Comparison of ENCODE assay signal across 18 cellular contexts in the genomic region with DNA sequence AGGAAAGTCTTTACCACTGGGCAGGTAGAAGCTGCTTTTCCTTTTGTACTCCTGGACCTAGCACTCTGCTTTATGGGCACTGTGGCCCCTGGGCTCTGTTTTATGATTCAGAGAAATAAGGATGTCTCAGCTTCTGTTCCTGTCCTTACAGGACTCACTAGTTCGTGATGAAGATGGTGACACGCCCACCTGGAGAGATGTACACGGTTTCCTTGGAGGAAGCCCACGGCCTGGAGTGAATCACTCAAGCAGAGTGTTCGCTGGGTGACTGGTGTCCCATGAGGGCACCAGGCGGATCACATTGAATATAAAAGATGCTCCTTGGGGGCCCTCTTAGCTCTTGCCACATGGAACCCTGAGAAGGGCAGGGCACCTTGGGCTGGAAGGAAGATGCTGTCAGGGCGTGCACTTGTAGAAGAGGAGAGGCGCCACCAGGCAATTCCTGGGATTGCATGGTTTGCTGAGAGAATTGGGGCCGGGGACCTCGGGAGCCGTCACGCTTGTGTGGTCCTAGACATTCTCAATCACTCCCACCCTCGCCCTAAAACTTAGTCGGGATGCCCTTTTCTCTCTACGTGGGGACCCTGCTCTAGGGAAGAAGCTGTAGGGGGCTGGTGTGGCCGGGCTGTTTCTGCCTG.
"Had no signal": no experiment of that assay in that cellular context is flagged by ENCODE, and none has a peak within 500 bp of the region (broad histone marks: within the 10 kb centered on the region; RNA-seq: fewer than 3 reads in every experiment).

No MANE protein-coding gene starts in this region.

- H3K4me1 ChIP-seq: body of pancreas, colonic mucosa, esophagus muscularis mucosa, left lung, upper lobe of left lung had no signal

- H3K4me3 ChIP-seq: body of pancreas, colonic mucosa, esophagus muscularis mucosa, hepatocyte, left lung, thoracic aorta, upper lobe of left lung had no signal

- H3K27me3 Mint-ChIP-seq: activated CD4-positive, alpha-beta memory T cell treated with anti-CD3 and anti-CD28 coated beads for 36 hours; stimulated activated naive B cell treated with anti-CD40 and anti-IgM and Interleukin-4, amounts not matched to agents 10 μg/mL and 1 μg/mL and 100 μg/mL, for 72 hours had no signal

- H2AFZ ChIP-seq: hepatocyte had no signal

- ATAC-seq: body of pancreas; left lung; stimulated activated naive B cell treated with anti-CD40 and anti-IgM and Interleukin-4, amounts not matched to agents 10 μg/mL and 1 μg/mL and 100 μg/mL, for 72 hours had no signal

- H3K79me2 ChIP-seq: hepatocyte had no signal

- H3K4me1 Mint-ChIP-seq: activated naive CD8-positive, alpha-beta T cell treated with anti-CD3 and anti-CD28 coated beads for 36 hours; central memory CD8-positive, alpha-beta T cell; stimulated activated naive B cell treated with anti-CD40 and anti-IgM and Interleukin-4, amounts not matched to agents 10 μg/mL and 1 μg/mL and 100 μg/mL, for 72 hours had no signal

- DNase-seq: activated CD4-positive, alpha-beta memory T cell treated with anti-CD3 and anti-CD28 coated beads for 36 hours; activated CD4-positive, alpha-beta T cell treated with anti-CD3 and anti-CD28 coated beads for 4 hours; activated naive CD4-positive, alpha-beta T cell; activated naive CD8-positive, alpha-beta T cell treated with anti-CD3 and anti-CD28 coated beads for 36 hours; activated T-cell treated with anti-CD3 and anti-CD28 coated beads for 4 hours; amygdala; body of pancreas; colonic mucosa; kidney; left lung; nephron progenitor cell; stimulated activated naive B cell treated with anti-CD40 and anti-IgM and Interleukin-4, amounts not matched to agents 10 μg/mL and 1 μg/mL and 100 μg/mL, for 72 hours had no signal

- H3K36me3 ChIP-seq: colonic mucosa, esophagus muscularis mucosa, left lung, thoracic aorta, upper lobe of left lung had no signal

- H3K9me3 Mint-ChIP-seq: activated CD4-positive, alpha-beta memory T cell treated with anti-CD3 and anti-CD28 coated beads for 36 hours; activated naive CD8-positive, alpha-beta T cell treated with anti-CD3 and anti-CD28 coated beads for 36 hours; central memory CD8-positive, alpha-beta T cell; nephron progenitor cell; stimulated activated naive B cell treated with anti-CD40 and anti-IgM and Interleukin-4, amounts not matched to agents 10 μg/mL and 1 μg/mL and 100 μg/mL, for 72 hours had no signal

- H3K27ac ChIP-seq: body of pancreas, colonic mucosa, esophagus muscularis mucosa, hepatocyte, left lung, thoracic aorta, upper lobe of left lung had no signal

- H3K9me3 ChIP-seq: body of pancreas, colonic mucosa, esophagus muscularis mucosa, left lung, thoracic aorta, upper lobe of left lung had no signal

- H3K27me3 ChIP-seq: body of pancreas, colonic mucosa, esophagus muscularis mucosa, hepatocyte, upper lobe of left lung had no signal

- FAIRE-seq: kidney had no signal

- H3K4me2 ChIP-seq: hepatocyte had no signal

- H3K27ac Mint-ChIP-seq: activated CD4-positive, alpha-beta memory T cell treated with anti-CD3 and anti-CD28 coated beads for 36 hours; activated naive CD8-positive, alpha-beta T cell treated with anti-CD3 and anti-CD28 coated beads for 36 hours; nephron progenitor cell; progenitor cell of endocrine pancreas; stimulated activated naive B cell treated with anti-CD40 and anti-IgM and Interleukin-4, amounts not matched to agents 10 μg/mL and 1 μg/mL and 100 μg/mL, for 72 hours had no signal

- H3K4me3 Mint-ChIP-seq: activated CD4-positive, alpha-beta memory T cell treated with anti-CD3 and anti-CD28 coated beads for 36 hours; activated naive CD8-positive, alpha-beta T cell treated with anti-CD3 and anti-CD28 coated beads for 36 hours; central memory CD8-positive, alpha-beta T cell; nephron progenitor cell; stimulated activated naive B cell treated with anti-CD40 and anti-IgM and Interleukin-4, amounts not matched to agents 10 μg/mL and 1 μg/mL and 100 μg/mL, for 72 hours had no signal

- H3K36me3 Mint-ChIP-seq: activated CD4-positive, alpha-beta memory T cell treated with anti-CD3 and anti-CD28 coated beads for 36 hours; activated naive CD8-positive, alpha-beta T cell treated with anti-CD3 and anti-CD28 coated beads for 36 hours; stimulated activated naive B cell treated with anti-CD40 and anti-IgM and Interleukin-4, amounts not matched to agents 10 μg/mL and 1 μg/mL and 100 μg/mL, for 72 hours had no signal
